In the genomic region with DNA sequence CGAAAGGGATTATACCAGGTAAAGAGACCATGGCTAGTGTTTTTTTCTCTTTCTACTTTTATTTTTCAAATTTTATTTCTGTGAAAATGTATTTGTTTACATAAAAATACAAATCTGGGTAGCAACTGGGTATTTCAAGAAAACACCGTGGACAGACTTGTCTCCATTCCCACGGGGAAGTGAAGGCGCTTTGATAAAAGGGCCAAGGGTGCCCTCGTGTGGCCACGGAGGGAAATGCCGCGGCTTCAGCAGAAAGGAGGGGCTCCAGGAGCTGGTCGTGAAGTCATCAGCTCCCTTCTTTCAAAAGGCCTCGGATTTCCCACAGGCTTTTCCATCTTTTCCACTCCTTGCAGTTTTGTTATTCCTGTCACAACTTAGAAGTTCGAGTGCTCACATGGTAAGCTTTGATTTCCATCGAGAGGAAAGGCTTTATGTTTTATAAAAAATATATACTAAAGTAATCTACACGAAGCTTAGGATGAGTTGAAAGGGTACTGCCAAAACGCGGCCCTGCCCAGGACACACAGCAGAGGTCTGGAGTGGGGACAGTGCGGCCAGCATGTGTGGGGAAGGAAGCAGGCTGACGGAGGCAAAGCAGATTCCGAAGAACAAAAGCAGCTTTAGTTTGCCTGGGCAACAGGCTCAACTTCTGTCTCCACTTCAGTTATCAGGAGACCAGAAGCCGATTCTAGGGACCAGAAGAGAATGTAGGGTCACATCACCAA, we compare ENCODE assay signal across 1 cellular context.
TF ChIP-seq lines count a peak whose summit lies in the region.

No MANE protein-coding gene starts in this region.

TF ChIP-seq in SK-N-SH, 30 proteins besides CTCF, POLR2A, EP300 and RAD21 (continued from another document):
- no peak for TF ChIP-seq IRF3 (IDR thresholded peaks at IDR 0.05; ENCODE audit: low read depth, low read length)
- peak; percentile 91 for TF ChIP-seq SMC3 (IDR thresholded peaks at IDR 0.05; ENCODE audit: low read depth, low read length)
TF ChIP-seq in SK-N-SH: peak in this region for 2.
